Comparison of ENCODE assay signal across 15 cellular contexts in the genomic region with DNA sequence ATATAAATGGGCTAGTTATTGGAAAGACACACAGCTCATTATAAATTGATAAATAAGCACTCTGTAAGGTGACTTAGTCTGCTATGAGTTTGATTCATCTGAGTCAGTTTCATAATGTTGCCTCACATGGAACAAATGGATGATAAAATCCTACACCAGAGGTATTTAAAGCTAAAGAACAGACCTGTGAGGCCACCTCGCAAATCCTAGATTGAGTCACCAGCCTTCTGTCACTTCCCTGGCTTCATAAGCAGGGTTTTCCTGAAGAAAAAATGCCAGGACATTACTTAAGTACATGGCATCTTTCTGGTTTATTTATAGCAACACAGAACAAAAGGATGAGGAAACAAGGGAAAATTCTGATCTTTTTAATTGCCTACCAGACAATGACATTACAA. TPM values are rescaled to one million over a fixed set of nuclear protein-coding genes. Genes with fewer than 3 reads are reported as not detected.
DNase-seq lines count a peak whose midpoint lies in the region; ATAC-seq and TF ChIP-seq lines count a peak whose summit lies in the region.
"Had no signal": no experiment of that assay in that cellular context is flagged by ENCODE, and none has a peak within 500 bp of the region (broad histone marks: within the 10 kb centered on the region; RNA-seq: fewer than 3 reads in every experiment).

No MANE protein-coding gene starts in this region.

- H3K4me1 ChIP-seq in mesenchymal stem cell (ENCODE audit: control insufficient read depth, insufficient read depth, low read depth, low read length) (no peaks in the 10 kb centered on the region), Caco-2 (no peaks in the 10 kb centered on the region)
- H3K4me1 ChIP-seq: adrenal gland, suprapubic skin had no signal

- H2BK12ac ChIP-seq in mesenchymal stem cell (ENCODE audit: low read length in 2 of 2) = no peak overlapping the region

- POLR2A ChIA-PET in CD4-positive, alpha-beta T cell (lab: Charles Lee) = interaction anchor here (0.7 to 15.0 kb wide), 8 partner anchors 9 to 287 kb away, joined by 3 to 412 read pairs (median 62); partner anchors contain the start of genes CD2 and TTF2
- POLR2A ChIA-PET in Caco-2 (lab: Charles Lee) = no interaction called here

- no peak for TF ChIP-seq CTCF in CD4-positive, alpha-beta T cell (IDR thresholded peaks at IDR 0.05)
- TF ChIP-seq CTCF in Caco-2 (IDR thresholded peaks at IDR 0.05; ENCODE audit: insufficient read depth in 1 of 2, low read depth in 1 of 2, low read length in 1 of 2, severe bottlenecking in 1 of 2, unreplicated experiment in 1 of 2) = no peak

- no peak overlapping the region for H3K4ac ChIP-seq in mesenchymal stem cell (ENCODE audit: low read depth in 1 of 2, low read length in 2 of 2)

- no peak overlapping the region for H3K4me2 ChIP-seq in mesenchymal stem cell (ENCODE audit: low read length, poor library complexity, severe bottlenecking)

- DNase-seq in CD4-positive, alpha-beta T cell = no peak
- DNase-seq in LoVo (ENCODE audit: low spot score) = peak; percentile 3
- peak; percentile 36 for DNase-seq in astrocyte of the hippocampus (ENCODE audit: low read depth, low spot score)
- DNase-seq in mesenchymal stem cell = peak; percentile 22
- no peak for DNase-seq in Caco-2
- DNase-seq: adrenal gland, mesendoderm, NCI-H510A, SIG-M5 had no signal

- no peak overlapping the region for H2BK15ac ChIP-seq in mesenchymal stem cell (ENCODE audit: low read depth, poor library complexity, severe bottlenecking)

- H4K8ac ChIP-seq in mesenchymal stem cell (ENCODE audit: low read length) = no peak overlapping the region

- no peaks in the 10 kb centered on the region for H3K9me3 ChIP-seq in CD4-positive, alpha-beta T cell (ENCODE audit: control insufficient read depth, low read length)
- H3K9me3 ChIP-seq in mesenchymal stem cell (ENCODE audit: control insufficient read depth, low read length) (no peaks in the 10 kb centered on the region), Caco-2 (no peaks in the 10 kb centered on the region)
- H3K9me3 ChIP-seq: adrenal gland, suprapubic skin had no signal

- H3K4me3 ChIP-seq in mesenchymal stem cell (ENCODE audit: insufficient read depth in 1 of 2, low read depth in 1 of 2, low read length in 2 of 2) (no peak overlapping the region), Caco-2 (ENCODE audit: low read depth, low read length) (no peak overlapping the region)
- H3K4me3 ChIP-seq: adrenal gland, suprapubic skin had no signal

- no peak overlapping the region for H2BK5ac ChIP-seq in mesenchymal stem cell (ENCODE audit: low read depth, low read length, poor library complexity, severe bottlenecking)

- H3K36me3 ChIP-seq in mesenchymal stem cell (ENCODE audit: control insufficient read depth in 1 of 2, insufficient read depth in 2 of 2, low read depth in 1 of 2, low read length in 2 of 2) (no peaks in the 10 kb centered on the region), Caco-2 (ENCODE audit: control insufficient read depth, insufficient read depth, low read length) (no peaks in the 10 kb centered on the region)
- H3K36me3 ChIP-seq: adrenal gland, suprapubic skin had no signal

- H3K79me1 ChIP-seq in mesenchymal stem cell (replicated peaks; ENCODE audit: low read length, poor library complexity, severe bottlenecking) = no peaks in the 10 kb centered on the region

- intact Hi-C loops in CD4-positive, alpha-beta T cell (cut with DNase I, micrococcal nuclease) = loop anchor here in 1 of 2 experiments (5.0 kb wide), 1 partner anchor 355 kb away; no protein-coding TSS in a partner anchor
- intact Hi-C loops in Caco-2 (cut with micrococcal nuclease; ENCODE audit: unreplicated experiment) = no loop called here

- peak overlapping the region; percentile 72 for H3K4me3 Mint-ChIP-seq in CD4-positive, alpha-beta T cell
- H3K4me3 Mint-ChIP-seq in Caco-2 (ENCODE audit: unreplicated experiment) = no peak overlapping the region

- no peak overlapping the region for H3K27ac ChIP-seq in CD4-positive, alpha-beta T cell (ENCODE audit: low read depth, low read length)
- no peak overlapping the region for H3K27ac ChIP-seq in mesenchymal stem cell (ENCODE audit: low read length, poor library complexity, severe bottlenecking)
- H3K27ac ChIP-seq: adrenal gland, suprapubic skin had no signal

- peak overlapping the region; percentile 99 for H3K27ac Mint-ChIP-seq in CD4-positive, alpha-beta T cell
- no peak overlapping the region for H3K27ac Mint-ChIP-seq in Caco-2 (ENCODE audit: unreplicated experiment)
- H3K27ac Mint-ChIP-seq: progenitor cell of endocrine pancreas had no signal

- no peak overlapping the region for H3K9ac ChIP-seq in mesenchymal stem cell (ENCODE audit: low read length)

- H2AK5ac ChIP-seq in mesenchymal stem cell (ENCODE audit: low read length, severe bottlenecking) = no peak overlapping the region

- no peaks in the 10 kb centered on the region for H3K27me3 Mint-ChIP-seq in CD4-positive, alpha-beta T cell
- no peaks in the 10 kb centered on the region for H3K27me3 Mint-ChIP-seq in Caco-2 (ENCODE audit: insufficient read depth, unreplicated experiment)
- H3K27me3 Mint-ChIP-seq: progenitor cell of endocrine pancreas had no signal

- H2AFZ ChIP-seq in mesenchymal stem cell (ENCODE audit: low read depth, low read length) = no peak overlapping the region

- 60% methylated on average over 1 of the region's 1 CpG for WGBS in mesenchymal stem cell

- no peak overlapping the region for H2BK120ac ChIP-seq in mesenchymal stem cell (ENCODE audit: low read depth, low read length)

- peaks cover 23% of the 10 kb centered on the region for H3K36me3 Mint-ChIP-seq in CD4-positive, alpha-beta T cell (ENCODE audit: low read depth)
- H3K36me3 Mint-ChIP-seq in Caco-2 (ENCODE audit: insufficient read depth, unreplicated experiment) = no peaks in the 10 kb centered on the region

- no peaks in the 10 kb centered on the region for H3K27me3 ChIP-seq in CD4-positive, alpha-beta T cell (ENCODE audit: control insufficient read depth, insufficient read depth, low read length)
- H3K27me3 ChIP-seq in mesenchymal stem cell (ENCODE audit: control insufficient read depth in 1 of 2, insufficient read depth in 1 of 2, low read length in 2 of 2) (no peaks in the 10 kb centered on the region), Caco-2 (replicated peaks; ENCODE audit: control insufficient read depth, insufficient read depth, low read length) (no peaks in the 10 kb centered on the region)
- H3K27me3 ChIP-seq: suprapubic skin had no signal

- H3K18ac ChIP-seq in mesenchymal stem cell (ENCODE audit: low read depth in 1 of 2, low read length in 2 of 2) = no peak overlapping the region

- H3K9me3 Mint-ChIP-seq in CD4-positive, alpha-beta T cell = peaks cover 2% of the 10 kb centered on the region
- no peaks in the 10 kb centered on the region for H3K9me3 Mint-ChIP-seq in Caco-2 (ENCODE audit: unreplicated experiment)

- H3K4me1 Mint-ChIP-seq in CD4-positive, alpha-beta T cell (ENCODE audit: low read depth) = peaks cover 82% of the 10 kb centered on the region
- no peaks in the 10 kb centered on the region for H3K4me1 Mint-ChIP-seq in Caco-2 (ENCODE audit: low read depth, unreplicated experiment)

- no TSS peak for BruUV-seq in Caco-2 (replicated peaks; lab: Mats Ljungman, UMichigan)

- H4K91ac ChIP-seq in mesenchymal stem cell (ENCODE audit: low read length) = no peak overlapping the region

- H3K14ac ChIP-seq in mesenchymal stem cell (ENCODE audit: low read length in 2 of 2) = no peak overlapping the region

- no peak overlapping the region for H3K23ac ChIP-seq in mesenchymal stem cell (ENCODE audit: low read length in 2 of 2)

- ATAC-seq in CD4-positive, alpha-beta T cell (ENCODE audit: poor library complexity) = no peak
- ATAC-seq in GM19395 (IDR thresholded peaks at IDR 0.05; ENCODE audit: unreplicated experiment) (no peak), HG02852 (IDR thresholded peaks at IDR 0.05; ENCODE audit: unreplicated experiment) (no peak), HG03442 (IDR thresholded peaks at IDR 0.05; ENCODE audit: unreplicated experiment) (no peak)

- CTCF ChIA-PET in CD4-positive, alpha-beta T cell (lab: Charles Lee) = interaction anchor here (0.9 to 6.3 kb wide), 3 partner anchors 27 to 48 kb away, joined by 3 to 62 read pairs (median 4); no protein-coding TSS in a partner anchor
- CTCF ChIA-PET in Caco-2 (lab: Charles Lee) = interaction anchor here (0.6 to 1.3 kb wide), 2 partner anchors 8 to 108 kb away, joined by 3 to 4 read pairs; no protein-coding TSS in a partner anchor

RNA-seq across cellular contexts. Expression of gene CD2, which starts 18.4 kb away (rescaled TPM):
- total RNA-seq in CD4-positive, alpha-beta T cell = 100 to 1,000 TPM; 150 to 151 TPM
- 0.03 TPM for polyA plus RNA-seq in mesenchymal stem cell (2013, experiment 1 of 2)
- not detected for polyA plus RNA-seq in mesenchymal stem cell (2013, experiment 2 of 2)
- not detected in 2 replicates for total RNA-seq in Caco-2 (2022)
- total RNA-seq: H1, progenitor cell of endocrine pancreas had no signal
- polyA plus RNA-seq: H1 had no signal

Comparison
In these comparisons a context has a peak if more than half of its experiments do, and no peak if none do; other contexts are left out.
1. DNase-seq: peak in LoVo (single experiment), astrocyte of the hippocampus (single experiment) and mesenchymal stem cell (single experiment); none in CD4-positive, alpha-beta T cell (0 of 10) and Caco-2 (0 of 2).
2. RNA of gene CD2, which starts 18.4 kb away (total RNA-seq): 150 to 151 TPM in CD4-positive, alpha-beta T cell; not detected in Caco-2; every median in the first group is over 100 times any median in the second.